Comparison of ENCODE assay signal across 8 cellular contexts in the genomic region with DNA sequence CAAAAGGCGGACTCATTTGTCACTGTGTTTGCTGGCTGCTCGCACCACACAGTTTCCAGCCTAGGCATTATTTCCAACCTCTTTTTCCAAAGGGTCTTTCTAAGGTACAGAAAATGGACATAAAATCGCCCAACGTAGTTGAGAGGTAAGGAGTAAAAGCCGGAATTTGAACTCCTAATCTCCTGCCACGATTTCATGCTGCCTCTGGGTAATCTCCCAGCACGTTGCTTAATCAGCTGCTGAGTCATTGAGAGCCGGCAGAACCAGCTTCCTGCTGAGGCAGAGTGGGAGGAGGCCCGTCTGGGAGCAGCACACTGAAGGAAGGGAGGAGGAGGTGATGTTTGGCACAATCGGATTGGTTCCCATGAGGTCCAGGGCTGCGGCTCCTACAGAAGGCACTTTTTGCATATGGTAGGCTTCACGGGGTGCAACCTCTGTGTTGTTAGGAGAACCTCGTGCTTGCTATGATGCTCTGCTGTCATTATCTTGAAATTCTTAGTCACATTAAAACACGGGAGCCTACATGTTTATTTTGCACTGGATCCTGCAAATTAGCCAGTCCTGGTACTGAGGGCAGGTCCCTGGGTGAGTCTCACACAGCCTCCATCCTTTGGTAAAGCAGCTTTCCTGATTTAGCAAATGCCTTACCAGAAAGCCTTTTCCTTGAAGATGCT.
DNase-seq lines count a peak whose midpoint lies in the region; TF ChIP-seq lines count a peak whose summit lies in the region.

No MANE protein-coding gene starts in this region.

- no peaks in the 10 kb centered on the region for H3K9me3 ChIP-seq in esophagus (ENCODE audit: control insufficient read depth in 2 of 2, insufficient read depth in 1 of 2, low read depth in 1 of 2, low read length in 1 of 2)

- H3K27me3 ChIP-seq in esophagus (ENCODE audit: control insufficient read depth in 1 of 2, insufficient read depth in 2 of 2, low read length in 2 of 2) = no peaks in the 10 kb centered on the region

- no peak overlapping the region for H3K4me3 ChIP-seq in esophagus (ENCODE audit: low read depth in 1 of 2, low read length in 2 of 2)
- H3K4me3 ChIP-seq in urinary bladder (ENCODE audit: low read depth, low read length) = no peak overlapping the region

- TF ChIP-seq CTCF in AG09319 (IDR thresholded peaks at IDR 0.05; ENCODE audit: low read depth, low read length) = no peak

- peak; percentile 82 for DNase-seq in AG09319 (ENCODE audit: extremely low read depth, low read depth)
- DNase-seq in HT-29 (ENCODE audit: low spot score) = peak; percentile 93
- DNase-seq in SKM-1 (lab: John Stamatoyannopoulos, UW; ENCODE audit: unreplicated experiment) = peak; percentile 88
- peak; percentile 89 for DNase-seq in mucosa of gallbladder (ENCODE audit: low spot score)
- no peak for DNase-seq in NCI-H2029 treated with DMSO at 0.1 percent for 48 hours (lab: John Stamatoyannopoulos, UW)
- no peak for DNase-seq in stimulated activated naive CD4-positive, alpha-beta T cell (lab: John Stamatoyannopoulos, UW)

- H3K4me1 ChIP-seq in esophagus (ENCODE audit: control insufficient read depth in 2 of 2, insufficient read depth in 2 of 2, low read length in 1 of 2) (peaks cover 0 to 16% of the 10 kb centered on the region in 2 donors), urinary bladder (ENCODE audit: insufficient read depth) (no peaks in the 10 kb centered on the region)

- WGBS in esophagus, 2 donors = 12% methylated on average over 14 of the region's 14 CpGs
- 14% methylated on average over 14 of the region's 14 CpGs for WGBS in urinary bladder

- H3K27ac ChIP-seq in esophagus (ENCODE audit: low read depth in 2 of 2, low read length in 1 of 2) = peak overlapping the region; percentile 9 to 26
- peak overlapping the region; percentile 30 for H3K27ac ChIP-seq in urinary bladder (ENCODE audit: low read depth)

- H3K36me3 ChIP-seq in esophagus (ENCODE audit: control insufficient read depth in 2 of 2, insufficient read depth in 2 of 2, low read length in 1 of 2) = no peaks in the 10 kb centered on the region
- H3K36me3 ChIP-seq in urinary bladder (ENCODE audit: insufficient read depth) = no peaks in the 10 kb centered on the region

Comparison
In these comparisons a context has a peak if more than half of its experiments do, and no peak if none do; other contexts are left out.
1. DNase-seq: peak in AG09319 (single experiment), HT-29 (single experiment), SKM-1 (single experiment) and mucosa of gallbladder (single experiment); none in NCI-H2029 treated with DMSO at 0.1 percent for 48 hours (single experiment) and stimulated activated naive CD4-positive, alpha-beta T cell (0 of 6).